In the genomic region with DNA sequence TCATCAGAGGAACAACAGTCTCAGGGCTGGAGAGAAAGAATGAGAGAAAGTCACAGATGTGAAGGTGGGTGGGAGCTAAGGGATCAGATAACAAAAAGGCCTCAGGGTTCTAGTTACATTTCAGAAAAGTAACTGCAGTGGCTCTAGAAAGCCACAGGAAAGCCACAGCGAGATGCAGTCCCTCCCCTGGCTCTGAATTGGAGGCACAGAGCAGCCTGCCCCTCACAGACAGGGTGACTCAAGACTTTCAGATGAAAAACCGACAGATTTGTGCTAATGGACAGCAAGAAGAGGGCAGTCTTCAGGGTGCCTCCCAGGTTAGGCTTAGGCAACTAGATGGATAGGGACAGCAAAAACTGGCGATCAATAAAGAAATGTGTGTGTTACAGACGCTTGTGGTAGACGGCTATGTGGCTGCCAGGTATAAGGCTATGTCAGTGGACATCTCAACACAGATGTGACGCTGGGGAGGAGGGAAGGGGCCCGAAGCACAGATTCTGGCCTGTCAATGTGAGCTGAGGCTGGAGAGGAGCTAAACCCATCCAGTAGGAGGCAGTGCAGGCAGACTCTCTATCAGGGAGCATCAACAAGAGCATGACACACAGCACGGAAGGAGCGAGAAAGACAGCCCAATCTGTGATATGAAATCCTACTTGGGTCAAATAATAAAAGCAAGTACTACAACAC, we compare ENCODE assay signal across 8 cellular contexts. TPM values are rescaled to one million over a fixed set of nuclear protein-coding genes. Genes with fewer than 3 reads are reported as not detected.
DNase-seq lines count a peak whose midpoint lies in the region; ATAC-seq and TF ChIP-seq lines count a peak whose summit lies in the region.

No MANE protein-coding gene starts in this region.

- no peaks in the 10 kb centered on the region for H3K9me3 ChIP-seq in breast epithelium
- no peaks in the 10 kb centered on the region for H3K9me3 ChIP-seq in iPS DF 6.9 (ENCODE audit: control insufficient read depth, insufficient read depth, low read length)
- no peaks in the 10 kb centered on the region for H3K9me3 ChIP-seq in upper lobe of right lung
- no peaks in the 10 kb centered on the region for H3K9me3 ChIP-seq in heart right ventricle

- H3K36me3 ChIP-seq in breast epithelium (no peaks in the 10 kb centered on the region), iPS DF 6.9 (ENCODE audit: control insufficient read depth, insufficient read depth, low read length) (no peaks in the 10 kb centered on the region), upper lobe of right lung (peaks cover 95% of the 10 kb centered on the region), heart right ventricle (peaks cover 0 to 100% (median 23%) of the 10 kb centered on the region in 9 donors)

- intact Hi-C loops in MCF 10A (cut with micrococcal nuclease) = no loop called here
- intact Hi-C loops in breast epithelium (cut with DNase I; ENCODE audit: low total_unique reads) = no loop called here
- intact Hi-C loops in upper lobe of right lung (cut with DNase I) = no loop called here
- intact Hi-C loops in heart right ventricle (cut with DNase I) = no loop called here

- POLR2A ChIA-PET in MCF 10A (lab: Yijun Ruan, JAX) = no interaction called here
- POLR2A ChIA-PET in activated CD8-positive, alpha-beta T cell treated with anti-CD3 and anti-CD28 coated beads, Interleukin-2, amount 10 ng/mL, durations not matched to agents 7 days and 5 days (lab: Charles Lee) = interaction anchor here (0.6 to 1.4 kb wide), 4 partner anchors 24 to 219 kb away, joined by 3 to 7 read pairs (median 4); a partner anchor contains a TSS

- H3K4me1 Mint-ChIP-seq in MCF 10A (ENCODE audit: insufficient read depth, unreplicated experiment) = no peaks in the 10 kb centered on the region
- H3K4me1 Mint-ChIP-seq in activated CD8-positive, alpha-beta T cell treated with anti-CD3 and anti-CD28 coated beads, Interleukin-2, amount 10 ng/mL, durations not matched to agents 7 days and 5 days (ENCODE audit: low read depth) = peaks cover 44% of the 10 kb centered on the region

- H3K4me1 ChIP-seq in breast epithelium (no peaks in the 10 kb centered on the region), iPS DF 6.9 (ENCODE audit: control insufficient read depth, insufficient read depth, low read length) (no peaks in the 10 kb centered on the region), upper lobe of right lung (no peaks in the 10 kb centered on the region), heart right ventricle (no peaks in the 10 kb centered on the region)

- peak overlapping the region; percentile 4 for H3K27ac Mint-ChIP-seq in MCF 10A (ENCODE audit: low read depth, unreplicated experiment)
- peak overlapping the region; percentile 94 for H3K27ac Mint-ChIP-seq in activated CD8-positive, alpha-beta T cell treated with anti-CD3 and anti-CD28 coated beads, Interleukin-2, amount 10 ng/mL, durations not matched to agents 7 days and 5 days

- peak; percentile 73 for ATAC-seq in activated CD8-positive, alpha-beta T cell treated with anti-CD3 and anti-CD28 coated beads, Interleukin-2, amount 10 ng/mL, durations not matched to agents 7 days and 5 days
- ATAC-seq in upper lobe of right lung (peak; percentile 32), GM19455 (IDR thresholded peaks at IDR 0.05; ENCODE audit: unreplicated experiment) (no peak), heart right ventricle (no peak)

- H3K27ac ChIP-seq in breast epithelium = no peak overlapping the region
- no peak overlapping the region for H3K27ac ChIP-seq in iPS DF 6.9 (ENCODE audit: low read length)
- H3K27ac ChIP-seq in upper lobe of right lung = no peak overlapping the region
- H3K27ac ChIP-seq in heart right ventricle = no peak overlapping the region

- no peak for TF ChIP-seq POLR2A in breast epithelium (IDR thresholded peaks at IDR 0.05)

- H3K9me3 Mint-ChIP-seq in MCF 10A (ENCODE audit: unreplicated experiment) = no peaks in the 10 kb centered on the region
- no peaks in the 10 kb centered on the region for H3K9me3 Mint-ChIP-seq in activated CD8-positive, alpha-beta T cell treated with anti-CD3 and anti-CD28 coated beads, Interleukin-2, amount 10 ng/mL, durations not matched to agents 7 days and 5 days (ENCODE audit: insufficient read depth)

- no peak overlapping the region for H3K4me3 Mint-ChIP-seq in MCF 10A (ENCODE audit: unreplicated experiment)
- H3K4me3 Mint-ChIP-seq in activated CD8-positive, alpha-beta T cell treated with anti-CD3 and anti-CD28 coated beads, Interleukin-2, amount 10 ng/mL, durations not matched to agents 7 days and 5 days = peak overlapping the region; percentile 50

- H3K27me3 ChIP-seq in breast epithelium (no peaks in the 10 kb centered on the region), iPS DF 6.9 (ENCODE audit: control insufficient read depth, insufficient read depth, low read length) (no peaks in the 10 kb centered on the region), upper lobe of right lung (no peaks in the 10 kb centered on the region), heart right ventricle (no peaks in the 10 kb centered on the region)

- peaks cover 6% of the 10 kb centered on the region for H3K36me3 Mint-ChIP-seq in MCF 10A (ENCODE audit: insufficient read depth, unreplicated experiment)
- peaks cover 63% of the 10 kb centered on the region for H3K36me3 Mint-ChIP-seq in activated CD8-positive, alpha-beta T cell treated with anti-CD3 and anti-CD28 coated beads, Interleukin-2, amount 10 ng/mL, durations not matched to agents 7 days and 5 days (ENCODE audit: low read depth)

- WGBS in iPS DF 6.9 (ENCODE audit: insufficient coverage, insufficient read length) = no CpG with 5 or more reads among the region's 9 CpGs
- WGBS in heart right ventricle, 2 donors = 71 to 78% methylated on average over 9 of the region's 9 CpGs

- TF ChIP-seq CTCF in MCF 10A (IDR thresholded peaks at IDR 0.05; ENCODE audit: unreplicated experiment) (no peak), breast epithelium (IDR thresholded peaks at IDR 0.05) (no peak), upper lobe of right lung (IDR thresholded peaks at IDR 0.05) (no peak), heart right ventricle (IDR thresholded peaks at IDR 0.05) (peak in 1 of 9 donors; percentile 17)

- no peaks in the 10 kb centered on the region for H3K27me3 Mint-ChIP-seq in MCF 10A (ENCODE audit: insufficient read depth, unreplicated experiment)
- H3K27me3 Mint-ChIP-seq in activated CD8-positive, alpha-beta T cell treated with anti-CD3 and anti-CD28 coated beads, Interleukin-2, amount 10 ng/mL, durations not matched to agents 7 days and 5 days (ENCODE audit: low read depth) = no peaks in the 10 kb centered on the region

- CTCF ChIA-PET in MCF 10A (lab: Yijun Ruan, JAX) = interaction anchor here (0.6 to 1.6 kb wide), 3 partner anchors 11 to 1388 kb away, joined by 3 to 7 read pairs (median 6); no protein-coding TSS in a partner anchor
- CTCF ChIA-PET in activated CD8-positive, alpha-beta T cell treated with anti-CD3 and anti-CD28 coated beads, Interleukin-2, amount 10 ng/mL, durations not matched to agents 7 days and 5 days (lab: Charles Lee) = interaction anchor here (0.6 to 2.9 kb wide), 16 partner anchors 9 to 432 kb away, joined by 3 to 19 read pairs (median 4); no protein-coding TSS in a partner anchor

- no TSS peak for BruUV-seq in MCF 10A (replicated peaks; lab: Mats Ljungman, UMichigan)

- no peak overlapping the region for H3K4me3 ChIP-seq in breast epithelium
- no peak overlapping the region for H3K4me3 ChIP-seq in iPS DF 6.9 (ENCODE audit: low read length)
- no peak overlapping the region for H3K4me3 ChIP-seq in upper lobe of right lung
- H3K4me3 ChIP-seq in heart right ventricle = no peak overlapping the region

- DNase-seq in MCF 10A (ENCODE audit: unreplicated experiment) (peak; percentile 30), breast epithelium (ENCODE audit: low spot score in 2 of 2) (no peak), iPS DF 6.9 (ENCODE audit: low read depth, low spot score) (peak; percentile 37), upper lobe of right lung (no peak), heart right ventricle (no peak), NCI-H1694 (lab: John Stamatoyannopoulos, UW) (no peak)
- DNase-seq in activated CD8-positive, alpha-beta T cell treated with anti-CD3 and anti-CD28 coated beads, Interleukin-2, amount 10 ng/mL, durations not matched to agents 7 days and 5 days = peak; percentile 79

RNA-seq across cellular contexts. Expression of a gene that starts 26.2 kb away (rescaled TPM):
- total RNA-seq in MCF 10A (2022) = 36.9 and 56.4 TPM in 2 replicates
- total RNA-seq in breast epithelium = 10 to 100 TPM; 51.8 to 75.2 (median 67.4) TPM
- 10 to 100 TPM; 25.5 to 26.1 TPM for total RNA-seq in activated CD8-positive, alpha-beta T cell treated with anti-CD3 and anti-CD28 coated beads, Interleukin-2, amount 10 ng/mL, durations not matched to agents 7 days and 5 days
- total RNA-seq in upper lobe of right lung = 53.4 TPM
- 10 to 100 TPM; 21.3 to 34.2 (median 25.3) TPM for total RNA-seq in heart right ventricle
- polyA plus RNA-seq in heart right ventricle = 10 to 100 TPM; 30.4 to 58.4 TPM

RNA-seq across cellular contexts. Expression of a gene that starts 26.2 kb away (rescaled TPM):
- total RNA-seq in MCF 10A (2022) = 22.8 and 29.6 TPM in 2 replicates
- total RNA-seq in breast epithelium = 10 to 100 TPM; 35.4 to 50.8 (median 45.6) TPM
- 10 to 100 TPM; 18.8 to 21.8 TPM for total RNA-seq in activated CD8-positive, alpha-beta T cell treated with anti-CD3 and anti-CD28 coated beads, Interleukin-2, amount 10 ng/mL, durations not matched to agents 7 days and 5 days
- total RNA-seq in upper lobe of right lung = 26.6 TPM
- total RNA-seq in heart right ventricle = 10 to 100 TPM; 20.2 to 33.8 (median 26.0) TPM
- 10 to 100 TPM; 22.6 to 61.2 TPM for polyA plus RNA-seq in heart right ventricle

Comparison
In these comparisons a context has a peak if more than half of its experiments do, and no peak if none do; other contexts are left out.
1. DNase-seq: peak in MCF 10A (single experiment), activated CD8-positive, alpha-beta T cell treated with anti-CD3 and anti-CD28 coated beads, Interleukin-2, amount 10 ng/mL, durations not matched to agents 7 days and 5 days (single experiment) and iPS DF 6.9 (single experiment); none in breast epithelium (0 of 2), upper lobe of right lung (single experiment), heart right ventricle (0 of 2) and NCI-H1694 (single experiment).
2. ATAC-seq: peak in activated CD8-positive, alpha-beta T cell treated with anti-CD3 and anti-CD28 coated beads, Interleukin-2, amount 10 ng/mL, durations not matched to agents 7 days and 5 days (single experiment) and upper lobe of right lung (single experiment); none in GM19455 (single experiment) and heart right ventricle (0 of 8).